2 cellular contexts compared by ENCODE assay signal in genomic region chr5:149664083-149664482, GRCh38.
TF ChIP-seq lines count a peak whose summit lies in the region.

No MANE protein-coding gene starts in this region.

TF ChIP-seq in liver, 16 proteins besides CTCF, POLR2A, EP300 and RAD21 (continued from another document):
- TF ChIP-seq, protein P1, sequence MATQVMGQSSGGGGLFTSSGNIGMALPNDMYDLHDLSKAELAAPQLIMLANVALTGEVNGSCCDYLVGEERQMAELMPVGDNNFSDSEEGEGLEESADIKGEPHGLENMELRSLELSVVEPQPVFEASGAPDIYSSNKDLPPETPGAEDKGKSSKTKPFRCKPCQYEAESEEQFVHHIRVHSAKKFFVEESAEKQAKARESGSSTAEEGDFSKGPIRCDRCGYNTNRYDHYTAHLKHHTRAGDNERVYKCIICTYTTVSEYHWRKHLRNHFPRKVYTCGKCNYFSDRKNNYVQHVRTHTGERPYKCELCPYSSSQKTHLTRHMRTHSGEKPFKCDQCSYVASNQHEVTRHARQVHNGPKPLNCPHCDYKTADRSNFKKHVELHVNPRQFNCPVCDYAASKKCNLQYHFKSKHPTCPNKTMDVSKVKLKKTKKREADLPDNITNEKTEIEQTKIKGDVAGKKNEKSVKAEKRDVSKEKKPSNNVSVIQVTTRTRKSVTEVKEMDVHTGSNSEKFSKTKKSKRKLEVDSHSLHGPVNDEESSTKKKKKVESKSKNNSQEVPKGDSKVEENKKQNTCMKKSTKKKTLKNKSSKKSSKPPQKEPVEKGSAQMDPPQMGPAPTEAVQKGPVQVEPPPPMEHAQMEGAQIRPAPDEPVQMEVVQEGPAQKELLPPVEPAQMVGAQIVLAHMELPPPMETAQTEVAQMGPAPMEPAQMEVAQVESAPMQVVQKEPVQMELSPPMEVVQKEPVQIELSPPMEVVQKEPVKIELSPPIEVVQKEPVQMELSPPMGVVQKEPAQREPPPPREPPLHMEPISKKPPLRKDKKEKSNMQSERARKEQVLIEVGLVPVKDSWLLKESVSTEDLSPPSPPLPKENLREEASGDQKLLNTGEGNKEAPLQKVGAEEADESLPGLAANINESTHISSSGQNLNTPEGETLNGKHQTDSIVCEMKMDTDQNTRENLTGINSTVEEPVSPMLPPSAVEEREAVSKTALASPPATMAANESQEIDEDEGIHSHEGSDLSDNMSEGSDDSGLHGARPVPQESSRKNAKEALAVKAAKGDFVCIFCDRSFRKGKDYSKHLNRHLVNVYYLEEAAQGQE (IDR thresholded peaks at IDR 0.05): no peak

TF ChIP-seq in HepG2, 621 proteins besides CTCF, POLR2A, EP300 and RAD21 (continued from another document):
- TF ChIP-seq ZNF407 (CRISPR knock-in tag; IDR thresholded peaks at IDR 0.05; ENCODE audit: not compliant biosample characterization) (no peak), IKZF5 (CRISPR knock-in tag; IDR thresholded peaks at IDR 0.05) (no peak), TCF7 (IDR thresholded peaks at IDR 0.05; ENCODE audit: low read depth) (no peak), ZNF674 (CRISPR knock-in tag; IDR thresholded peaks at IDR 0.05; ENCODE audit: low read depth) (no peak)
- TF ChIP-seq, protein P2, sequence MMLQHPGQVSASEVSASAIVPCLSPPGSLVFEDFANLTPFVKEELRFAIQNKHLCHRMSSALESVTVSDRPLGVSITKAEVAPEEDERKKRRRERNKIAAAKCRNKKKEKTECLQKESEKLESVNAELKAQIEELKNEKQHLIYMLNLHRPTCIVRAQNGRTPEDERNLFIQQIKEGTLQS (CRISPR knock-in tag; IDR thresholded peaks at IDR 0.05): no peak
